13 cellular contexts compared by ENCODE assay signal in the genomic region with DNA sequence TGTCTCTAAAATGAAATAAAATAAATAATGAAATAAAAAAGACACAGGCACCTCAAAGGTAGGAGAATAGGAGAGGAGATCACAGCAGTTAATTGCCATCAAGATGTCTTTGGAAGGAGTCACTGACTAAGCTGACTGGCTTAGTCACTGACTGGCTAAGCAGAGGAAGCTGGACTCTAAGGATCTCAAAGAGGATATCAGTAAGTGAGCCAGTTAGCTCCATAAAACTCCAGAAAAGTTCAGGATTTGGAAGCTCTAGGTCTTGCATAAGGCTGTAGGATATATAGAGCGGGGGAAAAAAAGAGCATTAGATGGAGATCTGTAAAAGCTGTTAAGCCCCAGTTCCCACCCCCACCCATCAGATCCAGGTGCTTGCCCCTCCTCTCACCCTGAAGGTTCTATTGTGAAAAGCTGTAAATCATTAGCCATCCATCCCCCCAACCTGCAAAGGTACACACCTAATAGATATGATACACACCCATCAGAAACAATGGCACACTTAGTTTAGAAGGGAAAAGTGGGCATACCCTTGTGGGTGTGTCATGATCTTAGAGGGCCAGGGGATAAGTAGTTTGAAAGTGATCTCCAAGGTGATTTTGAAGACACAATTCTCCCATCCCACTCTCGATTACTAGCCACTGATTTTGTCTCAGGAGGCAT. TPM values are rescaled to one million over a fixed set of nuclear protein-coding genes. Genes with fewer than 3 reads are reported as not detected.
DNase-seq lines count a peak whose midpoint lies in the region; ATAC-seq, FAIRE-seq and TF ChIP-seq lines count a peak whose summit lies in the region.
"Had no signal": no experiment of that assay in that cellular context is flagged by ENCODE, and none has a peak within 500 bp of the region (broad histone marks: within the 10 kb centered on the region; RNA-seq: fewer than 3 reads in every experiment).

No MANE protein-coding gene starts in this region.

- TF ChIP-seq CTCF in AG10803 (conservative IDR thresholded peaks at IDR 0.05; ENCODE audit: low read length): no peak
- no peak for TF ChIP-seq CTCF in bronchial epithelial cell (IDR thresholded peaks at IDR 0.05; ENCODE audit: insufficient read depth, low read length, severe bottlenecking)
- TF ChIP-seq CTCF in nephron progenitor cell (IDR thresholded peaks at IDR 0.05): no peak
- TF ChIP-seq CTCF in activated CD8-positive, alpha-beta T cell treated with anti-CD3 and anti-CD28 coated beads for 36 hours (IDR thresholded peaks at IDR 0.05): no peak

- H3K36me3 ChIP-seq in bronchial epithelial cell (ENCODE audit: control insufficient read depth, insufficient read depth, low read length) (no peaks in the 10 kb centered on the region), mesenchymal stem cell (ENCODE audit: control insufficient read depth in 1 of 2, insufficient read depth in 2 of 2, low read depth in 1 of 2, low read length in 2 of 2) (no peaks in the 10 kb centered on the region)

- H3K79me1 ChIP-seq in mesenchymal stem cell (replicated peaks; ENCODE audit: low read length, poor library complexity, severe bottlenecking): peaks cover 17% of the 10 kb centered on the region

- H3K27me3 ChIP-seq in bronchial epithelial cell (ENCODE audit: control insufficient read depth, insufficient read depth, low read length) (no peaks in the 10 kb centered on the region), mesenchymal stem cell (ENCODE audit: control insufficient read depth in 1 of 2, insufficient read depth in 1 of 2, low read length in 2 of 2) (no peaks in the 10 kb centered on the region)

- peak overlapping the region; percentile 80 for H3K9ac ChIP-seq in mesenchymal stem cell (ENCODE audit: low read length)

- H2AK5ac ChIP-seq in mesenchymal stem cell (ENCODE audit: low read length, severe bottlenecking): peak overlapping the region; percentile 9

- peaks cover 5% of the 10 kb centered on the region for H3K4me1 ChIP-seq in mesenchymal stem cell (ENCODE audit: control insufficient read depth, insufficient read depth, low read depth, low read length)

- no peaks in the 10 kb centered on the region for H3K9me3 ChIP-seq in mesenchymal stem cell (ENCODE audit: control insufficient read depth, low read length)

- no peak overlapping the region for H3K27ac ChIP-seq in mesenchymal stem cell (ENCODE audit: low read length, poor library complexity, severe bottlenecking)

- no peak overlapping the region for H3K23ac ChIP-seq in mesenchymal stem cell (ENCODE audit: low read length in 2 of 2)

- H3K18ac ChIP-seq in mesenchymal stem cell (ENCODE audit: low read depth in 1 of 2, low read length in 2 of 2): no peak overlapping the region

- H3K27me3 Mint-ChIP-seq in nephron progenitor cell (ENCODE audit: low read depth, poor library complexity): no peaks in the 10 kb centered on the region
- no peaks in the 10 kb centered on the region for H3K27me3 Mint-ChIP-seq in activated CD8-positive, alpha-beta T cell treated with anti-CD3 and anti-CD28 coated beads for 36 hours

- DNase-seq in AG10803 (ENCODE audit: low read depth) (peak; percentile 70), HT-29 (ENCODE audit: low spot score) (peak; percentile 54), bronchial epithelial cell (ENCODE audit: low read depth) (peak; percentile 73), mesenchymal stem cell (peak; percentile 28), nephron progenitor cell (no peak), NOMO-1 treated with dmso at 0.1 percent for 144 hours (lab: John Stamatoyannopoulos, UW; ENCODE audit: unreplicated experiment) (no peak), OCI-M2 (lab: John Stamatoyannopoulos, UW; ENCODE audit: unreplicated experiment) (no peak)
- DNase-seq in activated CD8-positive, alpha-beta T cell treated with anti-CD3 and anti-CD28 coated beads for 36 hours: no peak
- DNase-seq: COR-L47, head of caudate nucleus, NCI-H526, nucleus accumbens had no signal

- POLR2A ChIA-PET in activated CD8-positive, alpha-beta T cell treated with anti-CD3 and anti-CD28 coated beads for 36 hours (lab: Charles Lee): no interaction called here

- H3K4me3 Mint-ChIP-seq in nephron progenitor cell: no peak overlapping the region
- H3K4me3 Mint-ChIP-seq in activated CD8-positive, alpha-beta T cell treated with anti-CD3 and anti-CD28 coated beads for 36 hours: no peak overlapping the region
- H3K4me3 Mint-ChIP-seq: IgD-negative memory B cell had no signal

- H2BK5ac ChIP-seq in mesenchymal stem cell (ENCODE audit: low read depth, low read length, poor library complexity, severe bottlenecking): no peak overlapping the region

- no peak overlapping the region for H2BK15ac ChIP-seq in mesenchymal stem cell (ENCODE audit: low read depth, poor library complexity, severe bottlenecking)

- H2BK12ac ChIP-seq in mesenchymal stem cell (ENCODE audit: low read length in 2 of 2): no peak overlapping the region

- intact Hi-C loops in activated CD8-positive, alpha-beta T cell treated with anti-CD3 and anti-CD28 coated beads for 36 hours (cut with micrococcal nuclease): no loop called here

- H3K9me3 Mint-ChIP-seq in nephron progenitor cell: no peaks in the 10 kb centered on the region
- no peaks in the 10 kb centered on the region for H3K9me3 Mint-ChIP-seq in activated CD8-positive, alpha-beta T cell treated with anti-CD3 and anti-CD28 coated beads for 36 hours
- H3K9me3 Mint-ChIP-seq: IgD-negative memory B cell had no signal

- H3K36me3 Mint-ChIP-seq in nephron progenitor cell (ENCODE audit: low read depth): no peaks in the 10 kb centered on the region
- H3K36me3 Mint-ChIP-seq in activated CD8-positive, alpha-beta T cell treated with anti-CD3 and anti-CD28 coated beads for 36 hours (ENCODE audit: low read depth): no peaks in the 10 kb centered on the region

- H3K4me2 ChIP-seq in mesenchymal stem cell (ENCODE audit: low read length, poor library complexity, severe bottlenecking): no peak overlapping the region

- H4K91ac ChIP-seq in mesenchymal stem cell (ENCODE audit: low read length): no peak overlapping the region

- H4K8ac ChIP-seq in mesenchymal stem cell (ENCODE audit: low read length): no peak overlapping the region

- peak overlapping the region; percentile 19 for H2BK120ac ChIP-seq in mesenchymal stem cell (ENCODE audit: low read depth, low read length)

- CTCF ChIA-PET in activated CD8-positive, alpha-beta T cell treated with anti-CD3 and anti-CD28 coated beads for 36 hours (lab: Charles Lee): interaction anchor here (1.3 to 1.4 kb wide), 2 partner anchors 32 to 246 kb away, joined by 3 to 4 read pairs; partner anchors contain the start of gene CARMIL1

- no peak for ATAC-seq in activated CD8-positive, alpha-beta T cell treated with anti-CD3 and anti-CD28 coated beads for 36 hours

- H3K14ac ChIP-seq in mesenchymal stem cell (ENCODE audit: low read length in 2 of 2): no peak overlapping the region

- no peak overlapping the region for H3K4me3 ChIP-seq in AG10803 (ENCODE audit: low read length)
- H3K4me3 ChIP-seq in bronchial epithelial cell (ENCODE audit: low read depth, low read length): no peak overlapping the region
- H3K4me3 ChIP-seq in mesenchymal stem cell (ENCODE audit: insufficient read depth in 1 of 2, low read depth in 1 of 2, low read length in 2 of 2): no peak overlapping the region

- FAIRE-seq in bronchial epithelial cell (lab: Jason Lieb, UNC): no peak

- no peak overlapping the region for H3K27ac Mint-ChIP-seq in nephron progenitor cell
- H3K27ac Mint-ChIP-seq in activated CD8-positive, alpha-beta T cell treated with anti-CD3 and anti-CD28 coated beads for 36 hours: no peak overlapping the region

- WGBS in mesenchymal stem cell: no CpG with 5 or more reads among the region's 2 CpGs

- H3K4me1 Mint-ChIP-seq in nephron progenitor cell: peaks cover 33% of the 10 kb centered on the region
- peaks cover 23% of the 10 kb centered on the region for H3K4me1 Mint-ChIP-seq in activated CD8-positive, alpha-beta T cell treated with anti-CD3 and anti-CD28 coated beads for 36 hours (ENCODE audit: low read depth)

- H3K4ac ChIP-seq in mesenchymal stem cell (ENCODE audit: low read depth in 1 of 2, low read length in 2 of 2): no peak overlapping the region

- H2AFZ ChIP-seq in mesenchymal stem cell (ENCODE audit: low read depth, low read length): no peak overlapping the region

RNA-seq across cellular contexts. Expression of gene CARMIL1, which starts 32.2 kb away (rescaled TPM):
- 16.8 and 17.6 TPM in 2 replicates for total RNA-seq in HT-29 (2014; rRNA removed; shearing (Covaris generic))
- 12.1 and 13.7 TPM in 2 replicates for total RNA-seq in bronchial epithelial cell
- polyA plus RNA-seq in mesenchymal stem cell (2013, experiment 1 of 2): 1.4 TPM
- polyA plus RNA-seq in mesenchymal stem cell (2013, experiment 2 of 2): 1.7 TPM
- 1 to 10 TPM; 3.6 to 4.1 TPM for total RNA-seq in activated CD8-positive, alpha-beta T cell treated with anti-CD3 and anti-CD28 coated beads for 36 hours

Comparison
In these comparisons a context has a peak if more than half of its experiments do, and no peak if none do; other contexts are left out.
1. DNase-seq: peak in AG10803 (single experiment), HT-29 (single experiment), bronchial epithelial cell (single experiment) and mesenchymal stem cell (single experiment); none in nephron progenitor cell (single experiment), activated CD8-positive, alpha-beta T cell treated with anti-CD3 and anti-CD28 coated beads for 36 hours (single experiment), NOMO-1 treated with dmso at 0.1 percent for 144 hours (single experiment) and OCI-M2 (single experiment).